Comparison of ENCODE assay signal across 21 cellular contexts in genomic region chr5:172533058-172533398, GRCh38.
DNase-seq lines count a peak whose midpoint lies in the region; ATAC-seq and TF ChIP-seq lines count a peak whose summit lies in the region.
"Had no signal": no experiment of that assay in that cellular context is flagged by ENCODE, and none has a peak within 500 bp of the region (broad histone marks: within the 10 kb centered on the region; RNA-seq: fewer than 3 reads in every experiment).

No MANE protein-coding gene starts in this region.

- no peaks in the 10 kb centered on the region for H3K36me3 Mint-ChIP-seq in progenitor cell of endocrine pancreas (ENCODE audit: insufficient read depth)

- H3K4me1 Mint-ChIP-seq in progenitor cell of endocrine pancreas (ENCODE audit: low read depth) = peaks cover 7% of the 10 kb centered on the region
- H3K4me1 Mint-ChIP-seq: B cell had no signal

- no peak for ATAC-seq in GM18868 (IDR thresholded peaks at IDR 0.05; ENCODE audit: unreplicated experiment)
- ATAC-seq: effector memory CD8-positive, alpha-beta T cell had no signal

- DNase-seq in DMS153 (lab: John Stamatoyannopoulos, UW) (peak; percentile 18), H7 (peak; percentile 38), ecto neural progenitor cell (ENCODE audit: low spot score) (peak; percentile 29), progenitor cell of endocrine pancreas (ENCODE audit: low spot score, unreplicated experiment) (peak; percentile 3), SKM-1 treated with dmso at 0.1 percent for 144 hours (lab: John Stamatoyannopoulos, UW; ENCODE audit: unreplicated experiment) (no peak), NCI-H774 (lab: John Stamatoyannopoulos, UW) (no peak)
- DNase-seq: activated CD4-positive, alpha-beta T cell treated with anti-CD3 and anti-CD28 coated beads, Interleukin-2, amount 50 U/mL, for 4 hours; caudate nucleus; effector memory CD8-positive, alpha-beta T cell; GM23248; KG1; kidney; midbrain; NCI-H1092; stimulated activated CD4-positive, alpha-beta T cell treated with anti-CD3 and anti-CD28 coated beads, Interleukin-4, amount 100 ng/mL, for 24 hours; substantia nigra; SW 1271 had no signal

- H3K27ac Mint-ChIP-seq in progenitor cell of endocrine pancreas = no peak overlapping the region
- H3K27ac Mint-ChIP-seq: activated T-helper 1 cell treated with anti-CD3 and anti-CD28 coated beads, Interleukin-12 subunit alpha, Interleukin-12 subunit beta, Interleukin-2, Interleukin-4 antibody, amounts not matched to agents 30 ng/mL and 10 ng/mL and 1 ng/mL, durations not matched to agents 14 hours and 24 hours and 36 hours; B cell; effector memory CD8-positive, alpha-beta T cell had no signal

- TF ChIP-seq CTCF in progenitor cell of endocrine pancreas (IDR thresholded peaks at IDR 0.05; ENCODE audit: unreplicated experiment) = no peak

- no peak overlapping the region for H3K4me3 ChIP-seq in H7 (ENCODE audit: insufficient read depth, low read depth, low read length)
- H3K4me3 ChIP-seq: GM23248, hepatocyte had no signal

- no peaks in the 10 kb centered on the region for H3K36me3 ChIP-seq in H7 (replicated peaks; ENCODE audit: control insufficient read depth, insufficient read depth, low read length)

- no peaks in the 10 kb centered on the region for H3K27me3 ChIP-seq in H7 (ENCODE audit: control insufficient read depth, insufficient read depth, low read length)
- H3K27me3 ChIP-seq: hepatocyte had no signal

- H3K27me3 Mint-ChIP-seq in progenitor cell of endocrine pancreas = peaks cover 20% of the 10 kb centered on the region

- H3K9me3 Mint-ChIP-seq in progenitor cell of endocrine pancreas (ENCODE audit: low read depth) = no peaks in the 10 kb centered on the region
- H3K9me3 Mint-ChIP-seq: activated T-helper 1 cell treated with anti-CD3 and anti-CD28 coated beads, Interleukin-12 subunit alpha, Interleukin-12 subunit beta, Interleukin-2, Interleukin-4 antibody, amounts not matched to agents 30 ng/mL and 10 ng/mL and 1 ng/mL, durations not matched to agents 14 hours and 24 hours and 36 hours; effector memory CD8-positive, alpha-beta T cell had no signal

- no peak overlapping the region for H3K4me3 Mint-ChIP-seq in progenitor cell of endocrine pancreas (ENCODE audit: low read depth)
- H3K4me3 Mint-ChIP-seq: activated T-helper 1 cell treated with anti-CD3 and anti-CD28 coated beads, Interleukin-12 subunit alpha, Interleukin-12 subunit beta, Interleukin-2, Interleukin-4 antibody, amounts not matched to agents 30 ng/mL and 10 ng/mL and 1 ng/mL, durations not matched to agents 14 hours and 24 hours and 36 hours; B cell; effector memory CD8-positive, alpha-beta T cell had no signal

Comparison
In these comparisons a context has a peak if more than half of its experiments do, and no peak if none do; other contexts are left out.
1. DNase-seq: peak in DMS153 (single experiment), H7 (single experiment), ecto neural progenitor cell (single experiment) and progenitor cell of endocrine pancreas (single experiment); none in SKM-1 treated with dmso at 0.1 percent for 144 hours (single experiment) and NCI-H774 (single experiment).